Comparison of ENCODE assay signal across 18 cellular contexts in the genomic region with DNA sequence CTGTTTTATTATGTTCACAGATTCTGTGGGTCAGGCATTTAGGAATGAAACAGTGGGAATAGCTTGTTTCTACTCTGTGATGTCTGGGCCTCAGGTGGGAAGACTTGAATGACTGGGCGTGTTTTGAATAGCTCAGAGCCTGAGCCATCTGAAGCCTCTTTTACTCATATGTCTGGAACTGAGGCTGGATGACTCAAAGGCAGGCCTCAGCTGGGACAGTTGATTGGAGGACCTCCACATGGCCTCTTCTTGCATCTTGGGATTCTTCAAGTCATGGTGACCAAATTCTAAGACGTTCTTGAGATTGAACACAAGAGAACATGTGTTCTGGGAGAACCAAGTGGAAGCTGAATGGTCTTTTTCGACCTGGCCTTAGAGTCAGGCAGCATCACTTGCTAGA. TPM values are rescaled to one million over a fixed set of nuclear protein-coding genes. Genes with fewer than 3 reads are reported as not detected.
A peak's percentile ranks its signal among the peaks of the same experiment; 100 is the strongest.
DNase-seq lines count a peak whose midpoint lies in the region; ATAC-seq and TF ChIP-seq lines count a peak whose summit lies in the region.
"Had no signal": no experiment of that assay in that cellular context is flagged by ENCODE, and none has a peak within 500 bp of the region (broad histone marks: within the 10 kb centered on the region; RNA-seq: fewer than 3 reads in every experiment).

No MANE protein-coding gene starts in this region.

- CTCF ChIA-PET in PC-3 (lab: Charles Lee) = no interaction called here

- H3K36me3 Mint-ChIP-seq in mesothelial cell of epicardium = peaks cover 4% of the 10 kb centered on the region

- H3K4me3 ChIP-seq in PC-3 (ENCODE audit: low read length) = no peak overlapping the region
- H3K4me3 ChIP-seq: lung had no signal

- intact Hi-C loops in PC-3 (cut with micrococcal nuclease) = no loop called here

- no peaks in the 10 kb centered on the region for H3K4me1 ChIP-seq in PC-3 (ENCODE audit: insufficient read depth, low read length)

- no peaks in the 10 kb centered on the region for H3K27me3 ChIP-seq in PC-3 (ENCODE audit: low read length)
- H3K27me3 ChIP-seq: BE2C had no signal

- POLR2A ChIA-PET in PC-3 (lab: Charles Lee; ENCODE audit: unreplicated experiment) = interaction anchor here (0.5 kb wide), 1 partner anchor 54 kb away, joined by 8 read pairs; no protein-coding TSS in a partner anchor

- DNase-seq in Daoy (ENCODE audit: low read depth) (peak; percentile 17), PC-3 (peak; percentile 47), mesothelial cell of epicardium (ENCODE audit: low spot score in 2 of 2, unreplicated experiment in 2 of 2) (no peak), NCI-H524 treated with DMSO at 0.1 percent for 48 hours (lab: John Stamatoyannopoulos, UW) (no peak), NCI-H526 (lab: John Stamatoyannopoulos, UW) (no peak)
- DNase-seq in activated CD4-positive, alpha-beta T cell treated with anti-CD3 and anti-CD28 coated beads for 1 hour = no peak
- DNase-seq: activated CD4-positive, alpha-beta T cell treated with anti-CD3 and anti-CD28 coated beads for 4 hours; activated effector memory CD4-positive, alpha-beta T cell treated with anti-CD3 and anti-CD28 coated beads, Interleukin-2, amount 50 U/mL, for 16 hours; amniotic stem cell; BE2C; Calu3; GF-D8; glutamatergic neuron; NCI-H1436 treated with DMSO at 0.1 percent for 48 hours; NCI-H2171 treated with DMSO at 0.1 percent for 48 hours had no signal

- no peaks in the 10 kb centered on the region for H3K9me3 ChIP-seq in PC-3 (ENCODE audit: low read length)
- H3K9me3 ChIP-seq: BE2C had no signal

- peaks cover 15% of the 10 kb centered on the region for H3K4me1 Mint-ChIP-seq in mesothelial cell of epicardium

- no peaks in the 10 kb centered on the region for H3K79me2 ChIP-seq in PC-3 (ENCODE audit: low read length)

- ATAC-seq in PC-3 (peak; percentile 57; the same call in 1 of the 2 replicates), esophagus mucosa (peak; percentile 48), GM21723 (IDR thresholded peaks at IDR 0.05; ENCODE audit: unreplicated experiment) (no peak)

- H3K9ac ChIP-seq in PC-3 (ENCODE audit: low read length) = no peak overlapping the region

- H3K9me3 Mint-ChIP-seq in mesothelial cell of epicardium = no peaks in the 10 kb centered on the region

- H3K4me2 ChIP-seq in PC-3 (ENCODE audit: low read length) = no peak overlapping the region

- no peaks in the 10 kb centered on the region for H3K9me2 ChIP-seq in PC-3 (replicated peaks; ENCODE audit: low read length)

- H3F3A ChIP-seq in PC-3 (ENCODE audit: low read length, unreplicated experiment) = no peaks in the 10 kb centered on the region

- no peak overlapping the region for H3K4me3 Mint-ChIP-seq in mesothelial cell of epicardium

- BruUV-seq in PC-3 (replicated peaks; lab: Mats Ljungman, UMichigan) = no TSS peak

- no peaks in the 10 kb centered on the region for H4K20me1 ChIP-seq in PC-3 (ENCODE audit: low read length)

- H2AFZ ChIP-seq in PC-3 (ENCODE audit: low read length) = no peak overlapping the region

- no peak overlapping the region for H3K27ac ChIP-seq in PC-3 (ENCODE audit: low read length)

- no peaks in the 10 kb centered on the region for H3K36me3 ChIP-seq in PC-3 (ENCODE audit: low read depth, low read length)
- H3K36me3 ChIP-seq: BE2C had no signal

- H3K27ac Mint-ChIP-seq in mesothelial cell of epicardium = peak overlapping the region; percentile 66

- no peaks in the 10 kb centered on the region for H3K27me3 Mint-ChIP-seq in mesothelial cell of epicardium (ENCODE audit: low read depth)

- TF ChIP-seq CTCF in PC-3 (conservative IDR thresholded peaks at IDR 0.05; ENCODE audit: low read depth, low read length) = no peak
- no peak for TF ChIP-seq CTCF in mesothelial cell of epicardium (IDR thresholded peaks at IDR 0.05; ENCODE audit: unreplicated experiment)

RNA-seq across cellular contexts. Expression of a gene that starts 45.8 kb away (rescaled TPM):
- 13.7 and 15.3 TPM in 2 replicates for total RNA-seq in Daoy (2014; rRNA removed; shearing (Covaris generic))
- total RNA-seq in PC-3 (2014; rRNA removed) (89.4 and 123 TPM in 2 replicates), esophagus mucosa (2.4 TPM), mesothelial cell of epicardium (409 to 427 TPM (median 425 TPM) in 3 replicates)

Comparison
In these comparisons a context has a peak if more than half of its experiments do, and no peak if none do; other contexts are left out.
1. DNase-seq: peak in Daoy (single experiment) and PC-3 (single experiment); none in mesothelial cell of epicardium (0 of 2), activated CD4-positive, alpha-beta T cell treated with anti-CD3 and anti-CD28 coated beads for 1 hour (single experiment), NCI-H524 treated with DMSO at 0.1 percent for 48 hours (single experiment) and NCI-H526 (0 of 2).